1 cellular context compared by ENCODE assay signal in the genomic region with DNA sequence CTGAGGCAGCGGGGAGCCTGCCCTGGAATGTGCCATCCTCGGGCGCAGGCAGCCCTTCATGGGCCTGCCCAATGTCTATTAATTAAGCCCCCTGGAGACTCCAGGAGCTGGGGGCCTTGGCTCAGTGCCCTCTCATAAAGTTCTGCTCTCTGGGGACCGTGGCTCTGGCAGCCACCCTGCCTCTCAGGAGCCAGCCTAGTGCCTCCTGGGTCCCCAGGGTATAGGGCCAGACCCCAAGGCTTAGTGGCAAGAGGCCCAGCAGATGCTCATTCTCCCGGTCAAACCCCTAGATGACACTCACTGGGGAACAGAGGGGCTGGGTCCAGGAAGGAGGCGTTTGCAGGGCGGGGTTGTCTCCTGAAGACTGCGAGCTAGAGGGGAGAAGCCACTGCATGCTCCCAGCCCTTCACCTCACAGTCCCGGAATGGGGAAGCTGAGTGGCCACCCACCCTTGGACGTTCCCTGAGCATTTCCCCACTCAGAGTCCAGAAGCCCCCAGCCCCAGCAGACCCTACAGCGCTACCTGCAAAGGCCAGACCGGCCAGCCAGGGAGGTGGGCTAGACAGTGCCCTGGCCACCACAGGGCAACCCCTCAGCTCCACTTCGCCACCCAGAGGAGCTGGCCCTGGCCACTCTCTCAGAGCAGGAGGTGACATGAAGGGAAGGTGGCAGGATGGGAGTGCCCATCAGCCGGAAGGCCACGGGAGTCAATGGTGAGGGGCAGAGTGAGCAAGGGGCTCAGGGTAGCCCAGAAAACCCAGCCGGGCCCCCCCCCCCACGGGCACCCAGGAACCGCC.
TF ChIP-seq lines count a peak whose summit lies in the region.

No MANE protein-coding gene starts in this region.

TF ChIP-seq in H1, 55 proteins besides CTCF, POLR2A, EP300 and RAD21 (continued from another document):
- TF ChIP-seq YY1 (IDR thresholded peaks at IDR 0.05; ENCODE audit: low read depth, low read length) = no peak
- TF ChIP-seq, protein P1, sequence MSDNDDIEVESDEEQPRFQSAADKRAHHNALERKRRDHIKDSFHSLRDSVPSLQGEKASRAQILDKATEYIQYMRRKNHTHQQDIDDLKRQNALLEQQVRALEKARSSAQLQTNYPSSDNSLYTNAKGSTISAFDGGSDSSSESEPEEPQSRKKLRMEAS (IDR thresholded peaks at IDR 0.05) = no peak
- TF ChIP-seq CREB1 (IDR thresholded peaks at IDR 0.05) = no peak
- no peak for TF ChIP-seq JUN (IDR thresholded peaks at IDR 0.05; ENCODE audit: low read depth, low read length)
- TF ChIP-seq NANOG (IDR thresholded peaks at IDR 0.05; ENCODE audit: insufficient read depth, low read depth, low read length, poor library complexity, severe bottlenecking) = no peak
- TF ChIP-seq TCF12 (IDR thresholded peaks at IDR 0.05; ENCODE audit: low read depth, low read length) = no peak
- TF ChIP-seq BACH1 (IDR thresholded peaks at IDR 0.05; ENCODE audit: low read length) = no peak
- TF ChIP-seq, protein P2, sequence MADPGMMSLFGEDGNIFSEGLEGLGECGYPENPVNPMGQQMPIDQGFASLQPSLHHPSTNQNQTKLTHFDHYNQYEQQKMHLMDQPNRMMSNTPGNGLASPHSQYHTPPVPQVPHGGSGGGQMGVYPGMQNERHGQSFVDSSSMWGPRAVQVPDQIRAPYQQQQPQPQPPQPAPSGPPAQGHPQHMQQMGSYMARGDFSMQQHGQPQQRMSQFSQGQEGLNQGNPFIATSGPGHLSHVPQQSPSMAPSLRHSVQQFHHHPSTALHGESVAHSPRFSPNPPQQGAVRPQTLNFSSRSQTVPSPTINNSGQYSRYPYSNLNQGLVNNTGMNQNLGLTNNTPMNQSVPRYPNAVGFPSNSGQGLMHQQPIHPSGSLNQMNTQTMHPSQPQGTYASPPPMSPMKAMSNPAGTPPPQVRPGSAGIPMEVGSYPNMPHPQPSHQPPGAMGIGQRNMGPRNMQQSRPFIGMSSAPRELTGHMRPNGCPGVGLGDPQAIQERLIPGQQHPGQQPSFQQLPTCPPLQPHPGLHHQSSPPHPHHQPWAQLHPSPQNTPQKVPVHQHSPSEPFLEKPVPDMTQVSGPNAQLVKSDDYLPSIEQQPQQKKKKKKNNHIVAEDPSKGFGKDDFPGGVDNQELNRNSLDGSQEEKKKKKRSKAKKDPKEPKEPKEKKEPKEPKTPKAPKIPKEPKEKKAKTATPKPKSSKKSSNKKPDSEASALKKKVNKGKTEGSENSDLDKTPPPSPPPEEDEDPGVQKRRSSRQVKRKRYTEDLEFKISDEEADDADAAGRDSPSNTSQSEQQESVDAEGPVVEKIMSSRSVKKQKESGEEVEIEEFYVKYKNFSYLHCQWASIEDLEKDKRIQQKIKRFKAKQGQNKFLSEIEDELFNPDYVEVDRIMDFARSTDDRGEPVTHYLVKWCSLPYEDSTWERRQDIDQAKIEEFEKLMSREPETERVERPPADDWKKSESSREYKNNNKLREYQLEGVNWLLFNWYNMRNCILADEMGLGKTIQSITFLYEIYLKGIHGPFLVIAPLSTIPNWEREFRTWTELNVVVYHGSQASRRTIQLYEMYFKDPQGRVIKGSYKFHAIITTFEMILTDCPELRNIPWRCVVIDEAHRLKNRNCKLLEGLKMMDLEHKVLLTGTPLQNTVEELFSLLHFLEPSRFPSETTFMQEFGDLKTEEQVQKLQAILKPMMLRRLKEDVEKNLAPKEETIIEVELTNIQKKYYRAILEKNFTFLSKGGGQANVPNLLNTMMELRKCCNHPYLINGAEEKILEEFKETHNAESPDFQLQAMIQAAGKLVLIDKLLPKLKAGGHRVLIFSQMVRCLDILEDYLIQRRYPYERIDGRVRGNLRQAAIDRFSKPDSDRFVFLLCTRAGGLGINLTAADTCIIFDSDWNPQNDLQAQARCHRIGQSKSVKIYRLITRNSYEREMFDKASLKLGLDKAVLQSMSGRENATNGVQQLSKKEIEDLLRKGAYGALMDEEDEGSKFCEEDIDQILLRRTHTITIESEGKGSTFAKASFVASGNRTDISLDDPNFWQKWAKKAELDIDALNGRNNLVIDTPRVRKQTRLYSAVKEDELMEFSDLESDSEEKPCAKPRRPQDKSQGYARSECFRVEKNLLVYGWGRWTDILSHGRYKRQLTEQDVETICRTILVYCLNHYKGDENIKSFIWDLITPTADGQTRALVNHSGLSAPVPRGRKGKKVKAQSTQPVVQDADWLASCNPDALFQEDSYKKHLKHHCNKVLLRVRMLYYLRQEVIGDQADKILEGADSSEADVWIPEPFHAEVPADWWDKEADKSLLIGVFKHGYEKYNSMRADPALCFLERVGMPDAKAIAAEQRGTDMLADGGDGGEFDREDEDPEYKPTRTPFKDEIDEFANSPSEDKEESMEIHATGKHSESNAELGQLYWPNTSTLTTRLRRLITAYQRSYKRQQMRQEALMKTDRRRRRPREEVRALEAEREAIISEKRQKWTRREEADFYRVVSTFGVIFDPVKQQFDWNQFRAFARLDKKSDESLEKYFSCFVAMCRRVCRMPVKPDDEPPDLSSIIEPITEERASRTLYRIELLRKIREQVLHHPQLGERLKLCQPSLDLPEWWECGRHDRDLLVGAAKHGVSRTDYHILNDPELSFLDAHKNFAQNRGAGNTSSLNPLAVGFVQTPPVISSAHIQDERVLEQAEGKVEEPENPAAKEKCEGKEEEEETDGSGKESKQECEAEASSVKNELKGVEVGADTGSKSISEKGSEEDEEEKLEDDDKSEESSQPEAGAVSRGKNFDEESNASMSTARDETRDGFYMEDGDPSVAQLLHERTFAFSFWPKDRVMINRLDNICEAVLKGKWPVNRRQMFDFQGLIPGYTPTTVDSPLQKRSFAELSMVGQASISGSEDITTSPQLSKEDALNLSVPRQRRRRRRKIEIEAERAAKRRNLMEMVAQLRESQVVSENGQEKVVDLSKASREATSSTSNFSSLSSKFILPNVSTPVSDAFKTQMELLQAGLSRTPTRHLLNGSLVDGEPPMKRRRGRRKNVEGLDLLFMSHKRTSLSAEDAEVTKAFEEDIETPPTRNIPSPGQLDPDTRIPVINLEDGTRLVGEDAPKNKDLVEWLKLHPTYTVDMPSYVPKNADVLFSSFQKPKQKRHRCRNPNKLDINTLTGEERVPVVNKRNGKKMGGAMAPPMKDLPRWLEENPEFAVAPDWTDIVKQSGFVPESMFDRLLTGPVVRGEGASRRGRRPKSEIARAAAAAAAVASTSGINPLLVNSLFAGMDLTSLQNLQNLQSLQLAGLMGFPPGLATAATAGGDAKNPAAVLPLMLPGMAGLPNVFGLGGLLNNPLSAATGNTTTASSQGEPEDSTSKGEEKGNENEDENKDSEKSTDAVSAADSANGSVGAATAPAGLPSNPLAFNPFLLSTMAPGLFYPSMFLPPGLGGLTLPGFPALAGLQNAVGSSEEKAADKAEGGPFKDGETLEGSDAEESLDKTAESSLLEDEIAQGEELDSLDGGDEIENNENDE (IDR thresholded peaks at IDR 0.05; ENCODE audit: insufficient replicate concordance, low read length) = no peak
